ENCODE assay signal across 12 cellular contexts in the genomic region with DNA sequence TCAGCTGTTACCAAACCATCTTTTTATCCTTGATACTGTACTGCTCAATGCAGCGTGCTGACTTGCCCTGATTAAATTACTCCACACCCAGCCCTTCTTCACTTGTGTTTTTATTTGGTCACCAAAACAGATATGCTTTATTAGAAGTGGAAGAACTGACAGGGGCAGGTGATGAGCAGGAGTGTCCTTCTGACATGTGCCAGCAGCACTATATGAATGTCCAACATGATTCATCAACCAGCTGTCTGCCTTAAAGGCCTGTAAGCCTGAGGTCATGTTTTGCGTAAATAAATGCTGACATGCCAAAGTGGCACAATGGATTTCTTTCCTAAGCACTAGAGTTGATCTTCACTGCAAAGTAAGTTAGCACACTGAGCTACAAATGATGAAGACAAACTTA. TPM values are rescaled to one million over a fixed set of nuclear protein-coding genes. Genes with fewer than 3 reads are reported as not detected.
DNase-seq lines count a peak whose midpoint lies in the region; ATAC-seq and TF ChIP-seq lines count a peak whose summit lies in the region.
"Had no signal": no experiment of that assay in that cellular context is flagged by ENCODE, and none has a peak within 500 bp of the region (broad histone marks: within the 10 kb centered on the region; RNA-seq: fewer than 3 reads in every experiment).

No MANE protein-coding gene starts in this region.

- H3K27ac ChIP-seq in heart right ventricle (peak overlapping the region in 5 of 10 donors; percentile 10 to 63 (median 54)), H9 (ENCODE audit: insufficient read length, low read depth, low read length) (no peak overlapping the region), body of pancreas (no peak overlapping the region)
- H3K27ac ChIP-seq: BLaER1 treated with 17β-estradiol and CSF1 and Interleukin-3, amounts not matched to agents 10 nM and 100 nM; esophagus muscularis mucosa had no signal

- ATAC-seq in heart right ventricle, result peak in 7 of 8 donors; percentile 66 to 97 (median 94)
- ATAC-seq in body of pancreas, result no peak
- ATAC-seq in GM21528 (IDR thresholded peaks at IDR 0.05; ENCODE audit: low FRiP score, unreplicated experiment), result no peak
- no peak for ATAC-seq in activated T-cell treated with anti-CD3 and anti-CD28 coated beads, Interleukin-2, amount 50 U/mL, for 4 hours

- no peak overlapping the region for H3K4ac ChIP-seq in H9 (ENCODE audit: low read depth, low read length)

- H3K9me3 ChIP-seq in heart right ventricle (no peaks in the 10 kb centered on the region), H9 (ENCODE audit: control insufficient read depth, low read depth, low read length) (no peaks in the 10 kb centered on the region), body of pancreas (no peaks in the 10 kb centered on the region)
- H3K9me3 ChIP-seq: BLaER1 treated with 17β-estradiol and CSF1 and Interleukin-3, amounts not matched to agents 10 nM and 100 nM; esophagus muscularis mucosa had no signal

- no peaks in the 10 kb centered on the region for H3K9me3 Mint-ChIP-seq in HFFc6
- H3K9me3 Mint-ChIP-seq in H9, result no peaks in the 10 kb centered on the region
- no peaks in the 10 kb centered on the region for H3K9me3 Mint-ChIP-seq in activated T-cell treated with anti-CD3 and anti-CD28 coated beads, Interleukin-2, amount 50 U/mL, for 4 hours

- H3K4me3 Mint-ChIP-seq in HFFc6, result no peak overlapping the region
- H3K4me3 Mint-ChIP-seq in H9, result no peak overlapping the region
- H3K4me3 Mint-ChIP-seq in activated T-cell treated with anti-CD3 and anti-CD28 coated beads, Interleukin-2, amount 50 U/mL, for 4 hours, result no peak overlapping the region

- H4K8ac ChIP-seq in H9 (replicated peaks; ENCODE audit: insufficient read length, low read depth, low read length), result no peak overlapping the region

- H3K36me3 ChIP-seq in heart right ventricle, result peaks cover 0 to 6% (median 0%) of the 10 kb centered on the region in 9 donors
- H3K36me3 ChIP-seq in body of pancreas (replicated peaks in 1 of 2; ENCODE audit: insufficient read depth in 1 of 2, low read depth in 2 of 2), result no peaks in the 10 kb centered on the region
- H3K36me3 ChIP-seq: BLaER1 treated with 17β-estradiol and CSF1 and Interleukin-3, amounts not matched to agents 10 nM and 100 nM had no signal

- H3K4me2 ChIP-seq in H9 (ENCODE audit: insufficient read depth, insufficient read length, low read length), result no peak overlapping the region
- H3K4me2 ChIP-seq: BLaER1 treated with 17β-estradiol and CSF1 and Interleukin-3, amounts not matched to agents 10 nM and 100 nM had no signal

- no peak overlapping the region for H4K5ac ChIP-seq in H9 (ENCODE audit: insufficient read length, low read depth, low read length)

- TF ChIP-seq CTCF in HFFc6 (IDR thresholded peaks at IDR 0.05) (no peak), heart right ventricle (IDR thresholded peaks at IDR 0.05) (no peak), H9 (conservative IDR thresholded peaks at IDR 0.05) (no peak), body of pancreas (IDR thresholded peaks at IDR 0.05) (no peak)

- H3T11ph ChIP-seq in H9 (ENCODE audit: low read length), result no peak overlapping the region

- intact Hi-C loops in heart right ventricle (cut with DNase I), result loop anchor here in 1 of 10 donors (10.0 kb wide), 1 partner anchor 190 kb away; no protein-coding TSS in a partner anchor
- intact Hi-C loops in body of pancreas (cut with DNase I), result no loop called here

- no peak overlapping the region for H2BK5ac ChIP-seq in H9 (ENCODE audit: insufficient read length, low read length)

- no peak overlapping the region for H3K56ac ChIP-seq in H9 (ENCODE audit: insufficient read length, low read depth, low read length)

- no peak overlapping the region for H3K14ac ChIP-seq in H9 (ENCODE audit: insufficient read depth, low read length)

- no peak overlapping the region for H2BK15ac ChIP-seq in H9 (ENCODE audit: low read depth, low read length)

- no peaks in the 10 kb centered on the region for H3K27me3 ChIP-seq in heart right ventricle
- H3K27me3 ChIP-seq in H9 (ENCODE audit: insufficient read depth, low read length), result no peaks in the 10 kb centered on the region
- peaks cover 0 to 3% of the 10 kb centered on the region in 2 donors for H3K27me3 ChIP-seq in body of pancreas
- H3K27me3 ChIP-seq: BLaER1 treated with 17β-estradiol and CSF1 and Interleukin-3, amounts not matched to agents 10 nM and 100 nM; esophagus muscularis mucosa had no signal

- no peaks in the 10 kb centered on the region for H3K79me2 ChIP-seq in H9 (ENCODE audit: insufficient read depth, low read length)

- H2BK120ac ChIP-seq in H9 (ENCODE audit: low read depth, low read length, poor library complexity, severe bottlenecking), result no peak overlapping the region

- H3K36me3 Mint-ChIP-seq in HFFc6 (ENCODE audit: low read depth) (no peaks in the 10 kb centered on the region), H9 (ENCODE audit: insufficient read depth in 1 of 3, low read depth in 3 of 3) (no peaks in the 10 kb centered on the region)
- H3K36me3 Mint-ChIP-seq in activated T-cell treated with anti-CD3 and anti-CD28 coated beads, Interleukin-2, amount 50 U/mL, for 4 hours (ENCODE audit: insufficient read depth), result no peaks in the 10 kb centered on the region

- no peak overlapping the region for H2BK20ac ChIP-seq in H9 (ENCODE audit: low read depth, low read length, poor library complexity, severe bottlenecking)

- H3K23ac ChIP-seq in H9 (ENCODE audit: insufficient read length, low read depth, low read length), result no peak overlapping the region

- no peak overlapping the region for H2BK12ac ChIP-seq in H9 (ENCODE audit: insufficient read length, low read depth, low read length)

- H3K4me3 ChIP-seq in heart right ventricle, result no peak overlapping the region
- H3K4me3 ChIP-seq in body of pancreas, result no peak overlapping the region
- H3K4me3 ChIP-seq: BLaER1 treated with 17β-estradiol and CSF1 and Interleukin-3, amounts not matched to agents 10 nM and 100 nM; esophagus muscularis mucosa had no signal

- no peak overlapping the region for H3K9ac ChIP-seq in H9 (ENCODE audit: extremely low read depth, insufficient read length, low read length)
- H3K9ac ChIP-seq: BLaER1 treated with 17β-estradiol and CSF1 and Interleukin-3, amounts not matched to agents 10 nM and 100 nM had no signal

- no peaks in the 10 kb centered on the region for H3K23me2 ChIP-seq in H9 (ENCODE audit: insufficient read length, low read depth, low read length, poor library complexity, severe bottlenecking)

- no peaks in the 10 kb centered on the region; the same call in 1 of the 2 replicates for H3K27me3 Mint-ChIP-seq in HFFc6 (ENCODE audit: insufficient read depth)
- no peaks in the 10 kb centered on the region for H3K27me3 Mint-ChIP-seq in H9 (ENCODE audit: low read depth)
- H3K27me3 Mint-ChIP-seq in activated T-cell treated with anti-CD3 and anti-CD28 coated beads, Interleukin-2, amount 50 U/mL, for 4 hours (ENCODE audit: low read depth), result peaks cover 23% of the 10 kb centered on the region

- H3K4me1 ChIP-seq in heart right ventricle, result peaks cover 0 to 21% (median 6%) of the 10 kb centered on the region in 9 donors
- peaks cover 3% of the 10 kb centered on the region; the same call in 1 of the 2 replicates for H3K4me1 ChIP-seq in H9 (ENCODE audit: insufficient read depth, low read length)
- no peaks in the 10 kb centered on the region for H3K4me1 ChIP-seq in body of pancreas

- peaks cover 39% of the 10 kb centered on the region for H3K4me1 Mint-ChIP-seq in HFFc6 (ENCODE audit: low read depth)
- peaks cover 3 to 5% of the 10 kb centered on the region in 2 experiments; a peak in 3 of 4 replicates for H3K4me1 Mint-ChIP-seq in H9
- H3K4me1 Mint-ChIP-seq in activated T-cell treated with anti-CD3 and anti-CD28 coated beads, Interleukin-2, amount 50 U/mL, for 4 hours (ENCODE audit: low read depth), result no peaks in the 10 kb centered on the region

- TF ChIP-seq POLR2A in body of pancreas (IDR thresholded peaks at IDR 0.05), result no peak

- no peak overlapping the region for H4K91ac ChIP-seq in H9 (ENCODE audit: insufficient read length, low read depth, low read length)

- H2AFZ ChIP-seq in H9 (ENCODE audit: low read length), result no peak overlapping the region

- no peak overlapping the region for H2AK5ac ChIP-seq in H9 (ENCODE audit: insufficient read length, low read length)

- WGBS in heart right ventricle, 2 donors, result 26 to 39% methylated on average over 2 of the region's 2 CpGs
- whole genome bisulfite sequencing in H9 (ENCODE audit: extremely low coverage, insufficient read length, low lambda C conversion rate), result no CpG with 5 or more reads among the region's 2 CpGs
- 85 to 96% methylated on average over 2 of the region's 2 CpGs for whole genome bisulfite sequencing in body of pancreas, 2 donors

- H4K20me1 ChIP-seq in H9 (ENCODE audit: control insufficient read depth, insufficient read depth, insufficient read length), result no peaks in the 10 kb centered on the region
- H4K20me1 ChIP-seq: BLaER1 treated with 17β-estradiol and CSF1 and Interleukin-3, amounts not matched to agents 10 nM and 100 nM had no signal

- DNase-seq in Ammon's horn (ENCODE audit: low spot score) (peak; percentile 15), HFFc6 (peak; percentile 24), SK-N-DZ (ENCODE audit: low spot score) (peak; percentile 84), heart right ventricle (peak in 1 of 2 donors; percentile 7), H9 (no peak), body of pancreas (no peak)
- DNase-seq in activated T-cell treated with anti-CD3 and anti-CD28 coated beads, Interleukin-2, amount 50 U/mL, for 4 hours, result no peak
- DNase-seq: NCI-H226, T-helper 9 cell had no signal

- H3K27ac Mint-ChIP-seq in HFFc6 (no peak overlapping the region), H9 (no peak overlapping the region)

- no peak overlapping the region for H3K18ac ChIP-seq in H9 (ENCODE audit: insufficient read length, low read depth, low read length)

- H3K79me1 ChIP-seq in H9 (ENCODE audit: insufficient read depth, low read depth, low read length, poor library complexity, severe bottlenecking), result no peaks in the 10 kb centered on the region

RNA-seq across cellular contexts. Expression of gene POPDC3, which starts 15.4 kb away (rescaled TPM):
- 10 to 100 TPM; 15.4 to 24.1 (median 21.2) TPM for total RNA-seq in HFFc6 (2021; fragmentation: NEBNext Ultra II Directional; extraction: Animal tissue kit (Norgen Biotek cat#: 25700))
- 20.1 and 20.6 TPM in 2 replicates for polyA plus RNA-seq in SK-N-DZ (2014; cell fraction: cytosol; rRNA removed)
- polyA plus RNA-seq in SK-N-DZ (2014; cell fraction: nucleus; rRNA removed), result 6.6 and 14.6 TPM in 2 replicates
- total RNA-seq in heart right ventricle (10 to 100 TPM; 31.1 to 59.7 (median 39.0) TPM), H9 (2021) (5.7 and 6.0 TPM in 2 replicates), body of pancreas (not detected)
- 10 to 100 TPM; 37.8 to 50.3 TPM for polyA plus RNA-seq in heart right ventricle
- not detected for total RNA-seq in activated T-cell treated with anti-CD3 and anti-CD28 coated beads, Interleukin-2, amount 50 U/mL, for 4 hours
- total RNA-seq: esophagus muscularis mucosa had no signal

Comparison
In these comparisons a context has a peak if more than half of its experiments do, and no peak if none do; other contexts are left out.
1. DNase-seq: peak in Ammon's horn (single experiment), HFFc6 (single experiment) and SK-N-DZ (single experiment); none in H9 (single experiment), body of pancreas (0 of 4) and activated T-cell treated with anti-CD3 and anti-CD28 coated beads, Interleukin-2, amount 50 U/mL, for 4 hours (single experiment).
2. ATAC-seq: peak in heart right ventricle (7 of 8); none in body of pancreas (single experiment), GM21528 (single experiment) and activated T-cell treated with anti-CD3 and anti-CD28 coated beads, Interleukin-2, amount 50 U/mL, for 4 hours (0 of 2).